Comparison of ENCODE assay signal across 23 cellular contexts in genomic region chr2:69132960-69133590, GRCh38.
"Had no signal": no experiment of that assay in that cellular context is flagged by ENCODE, and none has a peak within 500 bp of the region (broad histone marks: within the 10 kb centered on the region; RNA-seq: fewer than 3 reads in every experiment).

No MANE protein-coding gene starts in this region.

- H3K9me3 Mint-ChIP-seq: activated naive CD8-positive, alpha-beta T cell treated with anti-CD3 and anti-CD28 coated beads for 36 hours; brain; central memory CD8-positive, alpha-beta T cell; immature natural killer cell; memory B cell; neural crest cell; WTC11 had no signal

- ATAC-seq: activated CD4-positive, alpha-beta T cell treated with anti-CD3 and anti-CD28 coated beads for 36 hours; heart right ventricle; left ventricle myocardium superior; right cardiac atrium; WTC11 had no signal

- H3K36me3 ChIP-seq: upper lobe of left lung had no signal

- H3K4me3 Mint-ChIP-seq: activated CD4-positive, alpha-beta T cell treated with anti-CD3 and anti-CD28 coated beads for 36 hours; activated naive CD8-positive, alpha-beta T cell treated with anti-CD3 and anti-CD28 coated beads for 36 hours; brain; central memory CD8-positive, alpha-beta T cell; immature natural killer cell; memory B cell; naive B cell; neural crest cell; WTC11 had no signal

- H3K4me1 ChIP-seq: upper lobe of left lung had no signal

- H3K9me3 ChIP-seq: esophagus muscularis mucosa, heart right ventricle, stomach, upper lobe of left lung had no signal

- H3K27ac ChIP-seq: esophagus muscularis mucosa, heart right ventricle, skin epidermis, stomach, upper lobe of left lung had no signal

- H3K4me3 ChIP-seq: coronary artery, esophagus muscularis mucosa, heart right ventricle, skin epidermis, stomach, upper lobe of left lung had no signal

- H3K27me3 Mint-ChIP-seq: activated naive CD8-positive, alpha-beta T cell treated with anti-CD3 and anti-CD28 coated beads for 36 hours; brain; progenitor cell of endocrine pancreas had no signal

- H3K4me1 Mint-ChIP-seq: activated CD4-positive, alpha-beta T cell treated with anti-CD3 and anti-CD28 coated beads for 36 hours; activated naive CD8-positive, alpha-beta T cell treated with anti-CD3 and anti-CD28 coated beads for 36 hours; central memory CD8-positive, alpha-beta T cell; immature natural killer cell; memory B cell; naive B cell; neural crest cell had no signal

- H3K36me3 Mint-ChIP-seq: activated naive CD8-positive, alpha-beta T cell treated with anti-CD3 and anti-CD28 coated beads for 36 hours; immature natural killer cell; memory B cell; naive B cell; WTC11 had no signal

- DNase-seq: activated CD4-positive, alpha-beta T cell treated with anti-CD3 and anti-CD28 coated beads for 36 hours; activated CD4-positive, alpha-beta T cell treated with anti-CD3 and anti-CD28 coated beads, Interleukin-2, amount 50 U/mL, for 48 hours; activated naive CD8-positive, alpha-beta T cell treated with anti-CD3 and anti-CD28 coated beads for 36 hours; activated T-cell treated with anti-CD3 and anti-CD28 coated beads for 4 hours; amniotic stem cell; heart right ventricle; immature natural killer cell; kidney glomerular epithelial cell; left ventricle myocardium superior; naive B cell; right cardiac atrium; stimulated activated CD4-positive, alpha-beta T cell treated with anti-CD3 and anti-CD28 coated beads, Interleukin-4, amount 100 ng/mL, for 1 hour; stomach; upper lobe of left lung had no signal

- H3K27me3 ChIP-seq: esophagus muscularis mucosa, heart right ventricle, stomach, upper lobe of left lung had no signal

- H3K27ac Mint-ChIP-seq: activated CD4-positive, alpha-beta T cell treated with anti-CD3 and anti-CD28 coated beads for 36 hours; activated naive CD8-positive, alpha-beta T cell treated with anti-CD3 and anti-CD28 coated beads for 36 hours; immature natural killer cell; memory B cell; naive B cell; progenitor cell of endocrine pancreas; WTC11 had no signal
